In genomic region chr6:13577926-13578325, GRCh38 we compare ENCODE assay signal across 2 cellular contexts.
TF ChIP-seq lines count a peak whose summit lies in the region.

No MANE protein-coding gene starts in this region.

TF ChIP-seq in HEK293, 187 proteins besides CTCF, POLR2A, EP300 and RAD21:
- peak; percentile 52; the same call in 1 of the 2 replicates for TF ChIP-seq ZNF664 (tag by site-specific recombination; IDR thresholded peaks at IDR 0.05)
- no peak for TF ChIP-seq ZNF423 (tag by site-specific recombination; IDR thresholded peaks at IDR 0.05)

TF ChIP-seq in K562, 482 proteins besides CTCF, POLR2A, EP300 and RAD21:
- TF ChIP-seq TRIM28 (IDR thresholded peaks at IDR 0.05), result no peak
- TF ChIP-seq ETV5 (CRISPR knock-in tag; IDR thresholded peaks at IDR 0.05; ENCODE audit: low read depth), result no peak
- TF ChIP-seq TCF3 (CRISPR knock-in tag; IDR thresholded peaks at IDR 0.05), result no peak
- TF ChIP-seq PKNOX1 (IDR thresholded peaks at IDR 0.05), result no peak
- peak; percentile 43 for TF ChIP-seq ZNF280A (IDR thresholded peaks at IDR 0.05; ENCODE audit: low read depth, partially characterized antibody)
- no peak for TF ChIP-seq ZKSCAN8 (CRISPR knock-in tag; IDR thresholded peaks at IDR 0.05)
- no peak for TF ChIP-seq ILK (tag; IDR thresholded peaks at IDR 0.05; ENCODE audit: borderline replicate concordance, low read depth)
- TF ChIP-seq CBX3 (IDR thresholded peaks at IDR 0.05; ENCODE audit: borderline replicate concordance in 1 of 2, low read length in 2 of 2), result peak in 1 of 2 experiments; percentile 79; a peak in 2 of 3 replicates
- TF ChIP-seq ZNF324 (CRISPR knock-in tag; IDR thresholded peaks at IDR 0.05), result peak; percentile 85
- no peak for TF ChIP-seq RBM34 (IDR thresholded peaks at IDR 0.05; ENCODE audit: borderline replicate concordance, insufficient read depth, low read length)
- no peak for TF ChIP-seq PPARD (CRISPR knock-in tag; IDR thresholded peaks at IDR 0.05)
- no peak for TF ChIP-seq GATAD2B (IDR thresholded peaks at IDR 0.05; ENCODE audit: borderline replicate concordance)
- no peak for TF ChIP-seq STAT5B (CRISPR knock-in tag; IDR thresholded peaks at IDR 0.05)
- TF ChIP-seq ZNF133 (CRISPR knock-in tag; IDR thresholded peaks at IDR 0.05), result no peak
- no peak for TF ChIP-seq SMAD2 (IDR thresholded peaks at IDR 0.05; ENCODE audit: low read depth, low read length)
